8 cellular contexts compared by ENCODE assay signal in genomic region chr1:68231627-68232303, GRCh38. TPM values are rescaled to one million over a fixed set of nuclear protein-coding genes. Genes with fewer than 3 reads are reported as not detected.
DNase-seq lines count a peak whose midpoint lies in the region; ATAC-seq and TF ChIP-seq lines count a peak whose summit lies in the region.

No MANE protein-coding gene starts in this region.

- H3K9me3 ChIP-seq in IMR-90 (ENCODE audit: control insufficient read depth, insufficient read depth, low read length) (no peaks in the 10 kb centered on the region), right cardiac atrium (ENCODE audit: control insufficient read depth, low read length) (no peaks in the 10 kb centered on the region), psoas muscle (no peaks in the 10 kb centered on the region)

- H3K18ac ChIP-seq in IMR-90 (ENCODE audit: low read depth, low read length): peak overlapping the region; percentile 76

- peak overlapping the region; percentile 63 for H2BK5ac ChIP-seq in IMR-90 (ENCODE audit: low read depth, low read length, poor library complexity, severe bottlenecking)

- intact Hi-C loops in IMR-90 (cut with micrococcal nuclease): loop anchor here (1.0 to 10.0 kb wide), 7 partner anchors 57 to 1506 kb away; partner anchors contain the start of gene RPE65
- intact Hi-C loops in right cardiac atrium (cut with DNase I): loop anchor here (5.0 to 10.0 kb wide), 5 partner anchors 73 to 109 kb away; no protein-coding TSS in a partner anchor
- intact Hi-C loops in psoas muscle (cut with DNase I): loop anchor here (2.0 to 10.0 kb wide), 6 partner anchors 54 to 397 kb away; partner anchors contain the start of gene GNG12 (in 1 of the 2)

- dilution Hi-C loops in IMR-90 (cut with HindIII; ENCODE audit: low sequenced_read_pairs, unreplicated experiment): no loop called here

- peaks cover 2 to 38% of the 10 kb centered on the region in 2 experiments; a peak in 2 of 4 replicates for H3K79me1 ChIP-seq in IMR-90 (ENCODE audit: low read depth in 1 of 2, low read length in 2 of 2)

- H4K91ac ChIP-seq in IMR-90 (ENCODE audit: insufficient read depth, low read depth, low read length): peak overlapping the region; percentile 63

- peak overlapping the region; percentile 48 for H3K4ac ChIP-seq in IMR-90 (ENCODE audit: low read depth, low read length)

- peak overlapping the region; percentile 78 for H3K4me3 ChIP-seq in BJ (ENCODE audit: low read depth, low read length)
- H3K4me3 ChIP-seq in IMR-90 (ENCODE audit: insufficient read depth, low read depth, low read length): peak overlapping the region; percentile 82
- H3K4me3 ChIP-seq in right cardiac atrium (ENCODE audit: low read length): peak overlapping the region; percentile 99
- H3K4me3 ChIP-seq in psoas muscle: peak overlapping the region; percentile 82

- DNase-seq in BJ (ENCODE audit: low read depth) (no peak), IMR-90 (peak; percentile 77), amniotic stem cell (lab: John Stamatoyannopoulos, UW) (peak; percentile 73), right cardiac atrium (peak; percentile 59 to 86 (median 83)), psoas muscle (peak; percentile 64 to 69), NOMO-1 (lab: John Stamatoyannopoulos, UW; ENCODE audit: unreplicated experiment in 2 of 2) (no peak)

- peak overlapping the region; percentile 38; the same call in 1 of the 2 replicates for H3K56ac ChIP-seq in IMR-90 (ENCODE audit: extremely low read depth, insufficient read depth, low read length)

- WGBS in IMR-90 (ENCODE audit: extremely low coverage in 2 of 2, insufficient read length in 1 of 2), 2 experiments: no CpG with 5 or more reads among the region's 31 CpGs
- under 1% methylated on average over 31 of the region's 31 CpGs for WGBS in right cardiac atrium
- WGBS in psoas muscle, 3 donors: 0 to 1% (median 1%) methylated on average over 24 to 31 of the region's 31 CpGs

- peaks cover 29% of the 10 kb centered on the region for H4K20me1 ChIP-seq in IMR-90 (ENCODE audit: insufficient read depth, low read length)

- no peaks in the 10 kb centered on the region for H3K27me3 ChIP-seq in BJ (ENCODE audit: control insufficient read depth, insufficient read depth, low read length)
- H3K27me3 ChIP-seq in IMR-90 (ENCODE audit: control insufficient read depth, insufficient read depth, low read length): peaks cover under 1% of the 10 kb centered on the region; the same call in 1 of the 2 replicates
- no peaks in the 10 kb centered on the region for H3K27me3 ChIP-seq in right cardiac atrium (ENCODE audit: control insufficient read depth, insufficient read depth)
- no peaks in the 10 kb centered on the region for H3K27me3 ChIP-seq in psoas muscle (ENCODE audit: insufficient read depth in 3 of 3, low read length in 2 of 3)

- H4K8ac ChIP-seq in IMR-90 (ENCODE audit: low read depth in 2 of 2, low read length in 2 of 2): peak overlapping the region; percentile 33 to 48; a peak in 3 of 4 replicates

- no peak for TF ChIP-seq POLR2A in IMR-90 (IDR thresholded peaks at IDR 0.05; ENCODE audit: low read depth, low read length)

- H3K23ac ChIP-seq in IMR-90 (ENCODE audit: low read depth, low read length): peak overlapping the region; percentile 62

- in situ Hi-C loops in IMR-90 (cut with MboI; ENCODE audit: low sequenced_read_pairs): no loop called here

- TF ChIP-seq CTCF in BJ (IDR thresholded peaks at IDR 0.05; ENCODE audit: insufficient read depth, low read depth, low read length) (no peak), IMR-90 (conservative IDR thresholded peaks at IDR 0.05; ENCODE audit: low read depth, low read length) (no peak), psoas muscle (IDR thresholded peaks at IDR 0.05) (no peak)

- peak overlapping the region; percentile 97 for H3K4me2 ChIP-seq in IMR-90 (ENCODE audit: low read depth, low read length)

- BruUV-seq in IMR-90 (replicated peaks; lab: Mats Ljungman, UMichigan): no TSS peak

- no peaks in the 10 kb centered on the region for H3K9me1 ChIP-seq in IMR-90 (ENCODE audit: insufficient read depth, low read length)

- H3K4me1 ChIP-seq in IMR-90 (ENCODE audit: control insufficient read depth, insufficient read depth, low read length) (peaks cover 6% of the 10 kb centered on the region), right cardiac atrium (ENCODE audit: control insufficient read depth, insufficient read depth, low read length) (peaks cover 7% of the 10 kb centered on the region), psoas muscle (peaks cover 8% of the 10 kb centered on the region)

- peak overlapping the region; percentile 52 for H4K5ac ChIP-seq in IMR-90 (ENCODE audit: low read depth, low read length)

- H2BK20ac ChIP-seq in IMR-90 (ENCODE audit: low read depth, low read length): no peak overlapping the region

- no peak overlapping the region for H2AK5ac ChIP-seq in IMR-90 (ENCODE audit: low read depth, low read length)

- peak overlapping the region; percentile 97 for H2AFZ ChIP-seq in IMR-90 (replicated peaks; ENCODE audit: low read length, poor library complexity)

- H3K36me3 ChIP-seq in BJ (ENCODE audit: control insufficient read depth, insufficient read depth, low read length): no peaks in the 10 kb centered on the region
- H3K36me3 ChIP-seq in IMR-90 (ENCODE audit: control insufficient read depth, insufficient read depth, low read length): peaks cover 2% of the 10 kb centered on the region
- H3K36me3 ChIP-seq in psoas muscle (ENCODE audit: insufficient read depth in 1 of 2, low read depth in 1 of 2): no peaks in the 10 kb centered on the region

- peak overlapping the region; percentile 89 for H2BK120ac ChIP-seq in IMR-90 (ENCODE audit: low read depth, low read length)

- H3K14ac ChIP-seq in IMR-90 (replicated peaks; ENCODE audit: low read depth, low read length): peak overlapping the region; percentile 39

- no peak for TF ChIP-seq RAD21 in IMR-90 (IDR thresholded peaks at IDR 0.05; ENCODE audit: low read length)

- POLR2A ChIA-PET in BJ (lab: Charles Lee): interaction anchor here (0.6 to 1.5 kb wide), 3 partner anchors 25 to 89 kb away, joined by 3 to 5 read pairs (median 3); no protein-coding TSS in a partner anchor
- POLR2A ChIA-PET in IMR-90 (lab: Charles Lee; ENCODE audit: unreplicated experiment): interaction anchor here (0.6 to 1.3 kb wide), 6 partner anchors 9 to 177 kb away, joined by 3 to 35 read pairs (median 3); no protein-coding TSS in a partner anchor

- H3K27ac ChIP-seq in IMR-90 (ENCODE audit: insufficient read depth, low read length) (peak overlapping the region; percentile 90), right cardiac atrium (ENCODE audit: low read length) (peak overlapping the region; percentile 77), psoas muscle (peak overlapping the region; percentile 72)

- ATAC-seq in IMR-90 (ENCODE audit: low read depth): peak; percentile 36
- ATAC-seq in right cardiac atrium: peak; percentile 60 to 68
- ATAC-seq in psoas muscle: peak; percentile 54 to 73 (median 67)
- ATAC-seq in HG03135 (IDR thresholded peaks at IDR 0.05; ENCODE audit: unreplicated experiment): no peak
- no peak for ATAC-seq in HG02759 (IDR thresholded peaks at IDR 0.05; ENCODE audit: unreplicated experiment)

- H2AK9ac ChIP-seq in IMR-90 (replicated peaks; ENCODE audit: low read depth, low read length, poor library complexity): peak overlapping the region; percentile 67

- H3K9ac ChIP-seq in IMR-90 (ENCODE audit: low read depth, low read length): peak overlapping the region; percentile 96

- H2BK15ac ChIP-seq in IMR-90 (ENCODE audit: low read depth, low read length): 0 out of 3 replicates have a peak overlapping the region, but pooled peaks have one; percentile 0

- CTCF ChIA-PET in BJ (lab: Yijun Ruan, JAX): interaction anchor here (0.9 to 3.5 kb wide), 11 partner anchors 11 to 115 kb away, joined by 3 to 27 read pairs (median 4); no protein-coding TSS in a partner anchor
- CTCF ChIA-PET in IMR-90 (lab: Yijun Ruan, JAX): interaction anchor here (0.6 to 1.3 kb wide), 4 partner anchors 10 to 114 kb away, joined by 3 to 4 read pairs (median 3); no protein-coding TSS in a partner anchor

TF ChIP-seq in IMR-90, 13 proteins besides CTCF, POLR2A, EP300 and RAD21:
- no peak for TF ChIP-seq CEBPB (IDR thresholded peaks at IDR 0.05; ENCODE audit: low read depth, low read length)
- 0 out of 2 replicates have a peak, but pooled peaks have one; percentile 12 for TF ChIP-seq CHD1 (IDR thresholded peaks at IDR 0.05; ENCODE audit: low read depth, low read length)
- TF ChIP-seq MAZ (IDR thresholded peaks at IDR 0.05; ENCODE audit: borderline replicate concordance, low read depth, low read length): peak; percentile 59; the same call in 1 of the 2 replicates

RNA-seq across cellular contexts. Expression of gene WLS, which starts 0.6 kb away (rescaled TPM):
- 28.4 and 34.9 TPM in 2 replicates for polyA plus RNA-seq in BJ (2011; rRNA removed)
- polyA minus RNA-seq in BJ (2011; rRNA and poly(A)+ RNA removed): 22.4 and 29.3 TPM in 2 replicates
- total RNA-seq in IMR-90 (2012; rRNA removed): 139 and 157 TPM in 2 replicates
- polyA plus RNA-seq in IMR-90 (2012; rRNA removed): 105 and 152 TPM in 2 replicates
- 50.8 and 60.3 TPM in 2 replicates for polyA plus RNA-seq in IMR-90 (2012; cell fraction: cytosol; rRNA removed)
- polyA plus RNA-seq in IMR-90 (2012; cell fraction: nucleus; rRNA removed; ENCODE audit: low replicate concordance): 47.7 and 165 TPM in 2 replicates
- total RNA-seq in right cardiac atrium: 100 to 1,000 TPM in 3 of 4 donors, 10 to 100 TPM in 1; 73.4 to 102 (median 102) TPM
- 50.9 TPM for polyA plus RNA-seq in right cardiac atrium
- 10 to 100 TPM; 15.2 to 32.3 (median 17.5) TPM for total RNA-seq in psoas muscle
- 1 to 10 TPM; 3.1 to 9.0 (median 4.5) TPM for polyA plus RNA-seq in psoas muscle

Comparison
In these comparisons a context has a peak if more than half of its experiments do, and no peak if none do; other contexts are left out.
1. DNase-seq: peak in IMR-90 (single experiment), amniotic stem cell (single experiment), right cardiac atrium (3 of 3) and psoas muscle (2 of 2); none in BJ (single experiment) and NOMO-1 (0 of 2).
2. ATAC-seq: peak in IMR-90 (single experiment), right cardiac atrium (2 of 2) and psoas muscle (4 of 4); none in HG03135 (single experiment) and HG02759 (single experiment).
3. Peak in every context shown above with its lines, with median percentiles within 50 percentile points of each other: H3K4me3 ChIP-seq and H3K27ac ChIP-seq.